17 cellular contexts compared by ENCODE assay signal in the genomic region with DNA sequence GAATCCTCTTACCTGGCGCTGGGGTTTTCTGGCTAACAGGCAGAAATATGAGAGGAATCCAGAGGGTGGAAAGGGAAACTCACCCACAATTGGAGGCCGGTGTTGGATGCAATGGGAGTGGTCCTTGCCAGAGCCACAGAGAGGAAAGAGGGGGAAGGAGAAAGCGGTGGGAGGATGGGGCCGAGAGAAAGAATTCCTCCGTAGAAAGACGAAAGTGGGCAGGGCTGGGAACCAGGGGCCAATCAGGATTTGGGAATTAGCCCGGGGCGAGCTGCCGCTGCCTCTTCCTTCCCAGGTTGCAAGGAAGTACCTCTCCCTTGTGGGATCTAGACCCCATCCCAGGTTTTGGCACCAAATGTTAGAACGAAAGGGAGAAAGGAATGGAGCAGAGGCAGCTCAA.
"Had no signal": no experiment of that assay in that cellular context is flagged by ENCODE, and none has a peak within 500 bp of the region (broad histone marks: within the 10 kb centered on the region; RNA-seq: fewer than 3 reads in every experiment).

No MANE protein-coding gene starts in this region.

- FAIRE-seq: endometrium, urothelium cell line had no signal

- H2AFZ ChIP-seq: parathyroid adenoma had no signal

- H3K79me2 ChIP-seq: parathyroid adenoma had no signal

- H3K4me3 ChIP-seq: esophagus muscularis mucosa, lower lobe of right lung, sigmoid colon, stomach, thoracic aorta had no signal

- H3K27ac Mint-ChIP-seq: activated naive CD8-positive, alpha-beta T cell had no signal

- H3K9me3 ChIP-seq: esophagus muscularis mucosa, lower lobe of right lung, sigmoid colon, stomach, thoracic aorta had no signal

- H3K36me3 ChIP-seq: thoracic aorta had no signal

- DNase-seq: activated CD4-positive, alpha-beta T cell treated with anti-CD3 and anti-CD28 coated beads, Interleukin-2, amount 50 U/mL, for 48 hours; activated gamma-delta T cell; activated T-cell treated with anti-CD3 and anti-CD28 coated beads, Interleukin-2, amount 50 U/mL, for 1 hour; amniotic stem cell; caudate nucleus; left cardiac atrium; lower lobe of right lung; sigmoid colon; stimulated activated CD4-positive, alpha-beta T cell treated with anti-CD3 and anti-CD28 coated beads, Interleukin-2, amount 100 ng/mL, for 24 hours; stomach; T-helper 1 cell had no signal

- H3K27me3 Mint-ChIP-seq: activated naive CD8-positive, alpha-beta T cell had no signal

- H3K9ac ChIP-seq: parathyroid adenoma had no signal

- H3K27me3 ChIP-seq: esophagus muscularis mucosa, sigmoid colon, stomach had no signal

- H3K4me1 ChIP-seq: esophagus muscularis mucosa, lower lobe of right lung, parathyroid adenoma, stomach had no signal

- H3K27ac ChIP-seq: esophagus muscularis mucosa, lower lobe of right lung, parathyroid adenoma, stomach, thoracic aorta had no signal

- H3K4me3 Mint-ChIP-seq: activated naive CD8-positive, alpha-beta T cell had no signal

- ATAC-seq: left cardiac atrium, lower lobe of right lung had no signal
